In the genomic region with DNA sequence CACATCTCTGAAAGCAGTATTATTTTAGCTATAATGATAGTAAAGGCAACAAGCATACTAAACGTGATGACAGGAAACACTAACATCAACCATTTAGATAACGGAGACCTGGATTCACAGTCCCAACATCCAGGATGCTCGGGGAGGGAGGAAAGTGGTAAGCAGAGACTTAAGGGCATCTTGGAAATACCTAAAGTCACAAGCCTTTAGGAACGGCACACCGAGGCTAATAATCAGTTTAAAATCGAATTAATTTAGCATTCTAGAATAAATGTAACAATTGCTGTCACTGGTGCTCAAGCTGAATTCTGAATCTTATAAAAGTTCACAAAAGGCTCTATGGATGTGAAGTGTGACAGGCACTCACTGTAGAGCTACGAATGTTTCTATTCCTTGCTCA, we compare ENCODE assay signal across 8 cellular contexts. TPM values are rescaled to one million over a fixed set of nuclear protein-coding genes. Genes with fewer than 3 reads are reported as not detected.
DNase-seq lines count a peak whose midpoint lies in the region; ATAC-seq and TF ChIP-seq lines count a peak whose summit lies in the region.

No MANE protein-coding gene starts in this region.

- no peak for TF ChIP-seq CTCF in foreskin fibroblast (IDR thresholded peaks at IDR 0.05; ENCODE audit: low read depth, low read length)

- H3K27me3 ChIP-seq in HAP-1 (ENCODE audit: low read depth) (no peaks in the 10 kb centered on the region), SJSA1 (replicated peaks) (no peaks in the 10 kb centered on the region), skeletal muscle satellite cell (ENCODE audit: control insufficient read depth, insufficient read depth, low read length) (no peaks in the 10 kb centered on the region)

- ATAC-seq in GM18498 (IDR thresholded peaks at IDR 0.05; ENCODE audit: unreplicated experiment): no peak
- ATAC-seq in HG03571 (IDR thresholded peaks at IDR 0.05; ENCODE audit: unreplicated experiment): no peak

- H3K4me3 ChIP-seq in HAP-1: peak overlapping the region; percentile 69
- peak overlapping the region; percentile 99 for H3K4me3 ChIP-seq in SJSA1
- H3K4me3 ChIP-seq in foreskin fibroblast (ENCODE audit: low read depth in 1 of 2, low read length in 2 of 2): peak overlapping the region; percentile 86 to 98
- peak overlapping the region; percentile 85 for H3K4me3 ChIP-seq in skeletal muscle satellite cell (ENCODE audit: low read length)

- DNase-seq in HAP-1 (ENCODE audit: low spot score in 2 of 2) (no peak), SJSA1 (ENCODE audit: low read depth in 1 of 2, low spot score in 2 of 2) (peak in 1 of 2 experiments; percentile 39), foreskin fibroblast (no peak), mesenteric fat pad (ENCODE audit: low spot score) (no peak), NCI-H1694 (lab: John Stamatoyannopoulos, UW) (no peak)

- H3K9me3 ChIP-seq in HAP-1 (no peaks in the 10 kb centered on the region; the same call in 1 of the 2 replicates), SJSA1 (replicated peaks) (no peaks in the 10 kb centered on the region; the same call in 1 of the 2 replicates), skeletal muscle satellite cell (replicated peaks; ENCODE audit: low read length) (no peaks in the 10 kb centered on the region)

- H3K9ac ChIP-seq in skeletal muscle satellite cell (ENCODE audit: low read depth, low read length): peak overlapping the region; percentile 86

- no peaks in the 10 kb centered on the region for H3K4me1 ChIP-seq in HAP-1
- peaks cover 36% of the 10 kb centered on the region for H3K4me1 ChIP-seq in SJSA1 (replicated peaks)
- peaks cover 16% of the 10 kb centered on the region for H3K4me1 ChIP-seq in skeletal muscle satellite cell (ENCODE audit: control insufficient read depth, insufficient read depth, low read length)

- H3K36me3 ChIP-seq in HAP-1 (replicated peaks) (no peaks in the 10 kb centered on the region), SJSA1 (peaks cover 21% of the 10 kb centered on the region), skeletal muscle satellite cell (ENCODE audit: insufficient read depth, low read length) (no peaks in the 10 kb centered on the region)

- in situ Hi-C loops in HAP-1 (cut with MboI; ENCODE audit: low sequenced_read_pairs): no loop called here

- H3K4me2 ChIP-seq in skeletal muscle satellite cell (ENCODE audit: low read length): peak overlapping the region; percentile 86

- peak overlapping the region; percentile 89 for H3K27ac ChIP-seq in SJSA1

RNA-seq across cellular contexts. Expression of a gene that starts 1.3 kb away (rescaled TPM):
- 204 and 206 TPM in 2 replicates for total RNA-seq in SJSA1 (2014; rRNA removed; shearing (Covaris generic))
- total RNA-seq in skeletal muscle satellite cell (2012; rRNA removed): 70.7 and 71.6 TPM in 2 replicates
- 59.3 TPM for total RNA-seq in mesenteric fat pad
